In genomic region chr5:79990598-79991507, GRCh38 we compare ENCODE assay signal across 8 cellular contexts. TPM values are rescaled to one million over a fixed set of nuclear protein-coding genes. Genes with fewer than 3 reads are reported as not detected.
DNase-seq lines count a peak whose midpoint lies in the region; ATAC-seq and TF ChIP-seq lines count a peak whose summit lies in the region.

Gene MTX3 (minus strand): TSS chr5:79991262. CDS start chr5:79991238, 24 bp downstream.

- peaks cover 3% of the 10 kb centered on the region for H3K27me3 Mint-ChIP-seq in activated CD4-positive, alpha-beta T cell treated with anti-CD3 and anti-CD28 coated beads, Interleukin-2, amount 10 ng/mL, durations not matched to agents 24 days and 14 days

- peaks cover 9% of the 10 kb centered on the region for H3K9me3 Mint-ChIP-seq in activated CD4-positive, alpha-beta T cell treated with anti-CD3 and anti-CD28 coated beads, Interleukin-2, amount 10 ng/mL, durations not matched to agents 24 days and 14 days

- peaks cover 37% of the 10 kb centered on the region for H3K36me3 Mint-ChIP-seq in activated CD4-positive, alpha-beta T cell treated with anti-CD3 and anti-CD28 coated beads, Interleukin-2, amount 10 ng/mL, durations not matched to agents 24 days and 14 days (ENCODE audit: low read depth)

- H3K27ac ChIP-seq in coronary artery: peak within 1 kb of the TSS; percentile 68 to 83

- H3K27ac Mint-ChIP-seq in activated CD4-positive, alpha-beta T cell treated with anti-CD3 and anti-CD28 coated beads, Interleukin-2, amount 10 ng/mL, durations not matched to agents 24 days and 14 days: peak within 1 kb of the TSS; percentile 99

- TF ChIP-seq CTCF in coronary artery (IDR thresholded peaks at IDR 0.05): no peak

- H3K4me3 ChIP-seq in coronary artery: peak within 1 kb of the TSS; percentile 90

- DNase-seq in AG08395 (ENCODE audit: low spot score) (peak; percentile 89), NCI-H524 treated with DMSO at 0.1 percent for 48 hours (lab: John Stamatoyannopoulos, UW) (peak; percentile 93), coronary artery (ENCODE audit: low spot score) (peak; percentile 82), left colon (peak; percentile 76 to 90)
- peak; percentile 96 for DNase-seq in activated CD4-positive, alpha-beta T cell treated with anti-CD3 and anti-CD28 coated beads, Interleukin-2, amount 10 ng/mL, durations not matched to agents 24 days and 14 days
- peak; percentile 80 to 86 for DNase-seq in stimulated activated CD4-positive, alpha-beta T cell treated with anti-CD3 and anti-CD28 coated beads, Interleukin-1b, Interleukin-23, amount 100 ng/mL, for 4 hours (ENCODE audit: low read depth in 2 of 2)

- ATAC-seq in GM19025 (IDR thresholded peaks at IDR 0.05; ENCODE audit: low read depth, unreplicated experiment): peak; percentile 87
- ATAC-seq in HG03342 (IDR thresholded peaks at IDR 0.05; ENCODE audit: unreplicated experiment): peak; percentile 86
- peak; percentile 98 for ATAC-seq in left colon

- H3K4me3 Mint-ChIP-seq in activated CD4-positive, alpha-beta T cell treated with anti-CD3 and anti-CD28 coated beads, Interleukin-2, amount 10 ng/mL, durations not matched to agents 24 days and 14 days: peak within 1 kb of the TSS; percentile 94

- intact Hi-C loops in activated CD4-positive, alpha-beta T cell treated with anti-CD3 and anti-CD28 coated beads, Interleukin-2, amount 10 ng/mL, durations not matched to agents 24 days and 14 days (cut with micrococcal nuclease): loop anchor here (1.0 to 10.0 kb wide), 13 partner anchors 10 to 1006 kb away; partner anchors contain the start of genes ARSB, HOMER1 and SERINC5
- intact Hi-C loops in left colon (cut with DNase I, micrococcal nuclease): no loop called here

- H3K4me1 Mint-ChIP-seq in activated CD4-positive, alpha-beta T cell treated with anti-CD3 and anti-CD28 coated beads, Interleukin-2, amount 10 ng/mL, durations not matched to agents 24 days and 14 days: peaks cover 34% of the 10 kb centered on the region

RNA-seq across cellular contexts. Expression of gene MTX3, which starts in this region (rescaled TPM):
- total RNA-seq in activated CD4-positive, alpha-beta T cell treated with anti-CD3 and anti-CD28 coated beads, Interleukin-2, amount 10 ng/mL, durations not matched to agents 24 days and 14 days: 26.8 and 27.8 TPM in 2 replicates
- total RNA-seq in left colon: 1 to 10 TPM; 7.9 to 8.4 TPM

Comparison
In these comparisons a context has a peak if more than half of its experiments do, and no peak if none do; other contexts are left out.
1. Peak in every context shown above with its lines: DNase-seq, ATAC-seq, H3K4me3 ChIP-seq and H3K27ac ChIP-seq.